ENCODE assay signal across 1 cellular context in the genomic region with DNA sequence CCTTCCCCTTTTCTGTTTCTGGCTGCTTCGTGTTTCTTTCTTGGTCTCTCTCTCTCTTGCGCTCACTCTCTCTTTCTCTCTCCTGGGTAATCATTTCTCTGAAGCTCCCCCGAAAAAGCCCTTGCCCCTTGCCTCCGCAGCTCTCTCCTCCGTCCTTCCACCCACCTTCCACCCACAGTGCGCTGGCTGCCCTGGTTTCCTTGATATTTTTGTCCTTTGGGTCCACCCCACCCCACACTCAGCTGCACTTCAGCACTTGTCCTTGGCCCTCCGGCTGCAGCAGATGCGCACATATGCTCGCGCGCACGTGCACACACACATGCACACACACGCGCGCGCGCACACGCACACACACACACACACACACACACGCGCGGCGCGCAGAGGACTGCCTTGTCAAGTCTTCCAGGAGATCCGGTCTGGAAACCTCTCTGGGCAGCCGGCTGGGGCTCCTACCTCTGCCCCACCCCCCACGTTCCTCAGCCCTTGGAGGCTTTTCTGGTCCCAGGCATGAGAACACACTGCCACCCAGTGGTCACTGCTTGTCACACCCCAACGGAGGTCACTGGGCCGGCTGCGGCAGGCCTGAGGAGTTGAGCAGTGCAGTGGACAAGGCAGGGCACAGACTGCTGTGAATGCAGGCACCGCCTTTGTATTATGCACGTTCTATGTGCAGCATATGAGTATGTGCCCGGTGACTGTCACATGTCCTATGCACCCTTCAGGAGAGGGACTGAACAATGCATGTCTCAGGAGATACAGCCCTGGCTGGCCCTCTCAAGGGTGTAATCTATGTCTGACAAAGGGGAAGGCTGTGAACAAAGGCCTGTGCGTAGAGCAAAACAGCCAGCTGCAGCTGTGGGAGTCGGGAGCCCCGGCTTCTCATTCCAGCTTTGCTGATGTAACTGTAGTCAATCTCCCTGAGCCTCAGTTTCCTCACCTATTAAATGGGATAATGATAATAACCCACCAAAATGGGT.
TF ChIP-seq lines count a peak whose summit lies in the region.

No MANE protein-coding gene starts in this region.

TF ChIP-seq in K562, 482 proteins besides CTCF, POLR2A, EP300 and RAD21 (continued from another document and continues in another):
- TF ChIP-seq MNT (conservative IDR thresholded peaks at IDR 0.05) = peak; percentile 92 to 96
- peak; percentile 80 to 84 for TF ChIP-seq NRF1 (conservative IDR thresholded peaks at IDR 0.05 in 1 of 2, IDR thresholded peaks at IDR 0.05 in 1 of 2)
- peak; percentile 74 for TF ChIP-seq ARID1B (IDR thresholded peaks at IDR 0.05)
- peak; percentile 84; the same call in 1 of the 2 replicates for TF ChIP-seq HLTF (IDR thresholded peaks at IDR 0.05)
- peak in 1 of 2 experiments; percentile 83; a peak in 2 of 4 replicates for TF ChIP-seq KDM1A (IDR thresholded peaks at IDR 0.05)
- no peak for TF ChIP-seq DMBX1 (CRISPR knock-in tag; IDR thresholded peaks at IDR 0.05; ENCODE audit: borderline replicate concordance)
- TF ChIP-seq, protein P1, sequence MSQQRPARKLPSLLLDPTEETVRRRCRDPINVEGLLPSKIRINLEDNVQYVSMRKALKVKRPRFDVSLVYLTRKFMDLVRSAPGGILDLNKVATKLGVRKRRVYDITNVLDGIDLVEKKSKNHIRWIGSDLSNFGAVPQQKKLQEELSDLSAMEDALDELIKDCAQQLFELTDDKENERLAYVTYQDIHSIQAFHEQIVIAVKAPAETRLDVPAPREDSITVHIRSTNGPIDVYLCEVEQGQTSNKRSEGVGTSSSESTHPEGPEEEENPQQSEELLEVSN (IDR thresholded peaks at IDR 0.05; ENCODE audit: borderline replicate concordance in 1 of 2, extremely low read depth in 1 of 2, insufficient read depth in 1 of 2, insufficient read length in 1 of 2, low read depth in 1 of 2, low read length in 1 of 2, poor library complexity in 1 of 2, severe bottlenecking in 1 of 2) = peak; percentile 42 to 43
- TF ChIP-seq, protein P2, sequence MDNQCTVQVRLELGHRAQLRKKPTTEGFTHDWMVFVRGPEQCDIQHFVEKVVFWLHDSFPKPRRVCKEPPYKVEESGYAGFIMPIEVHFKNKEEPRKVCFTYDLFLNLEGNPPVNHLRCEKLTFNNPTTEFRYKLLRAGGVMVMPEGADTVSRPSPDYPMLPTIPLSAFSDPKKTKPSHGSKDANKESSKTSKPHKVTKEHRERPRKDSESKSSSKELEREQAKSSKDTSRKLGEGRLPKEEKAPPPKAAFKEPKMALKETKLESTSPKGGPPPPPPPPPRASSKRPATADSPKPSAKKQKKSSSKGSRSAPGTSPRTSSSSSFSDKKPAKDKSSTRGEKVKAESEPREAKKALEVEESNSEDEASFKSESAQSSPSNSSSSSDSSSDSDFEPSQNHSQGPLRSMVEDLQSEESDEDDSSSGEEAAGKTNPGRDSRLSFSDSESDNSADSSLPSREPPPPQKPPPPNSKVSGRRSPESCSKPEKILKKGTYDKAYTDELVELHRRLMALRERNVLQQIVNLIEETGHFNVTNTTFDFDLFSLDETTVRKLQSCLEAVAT (IDR thresholded peaks at IDR 0.05) = peak; percentile 24 to 56; a peak in 2 of 4 replicates
- no peak for TF ChIP-seq MIER1 (IDR thresholded peaks at IDR 0.05; ENCODE audit: low read depth)
- peak; percentile 64 for TF ChIP-seq POLR2G (IDR thresholded peaks at IDR 0.05; ENCODE audit: low read depth, low read length)
- no peak for TF ChIP-seq ATF1 (CRISPR knock-in tag; IDR thresholded peaks at IDR 0.05)
- peak; percentile 64; the same call in 1 of the 2 replicates for TF ChIP-seq ATF1 (tag; IDR thresholded peaks at IDR 0.05)
- TF ChIP-seq FIP1L1 (IDR thresholded peaks at IDR 0.05; ENCODE audit: low read depth, low read length, poor library complexity, severe bottlenecking) = peak; percentile 35
- TF ChIP-seq CTBP1 (IDR thresholded peaks at IDR 0.05; ENCODE audit: borderline replicate concordance) = peak; percentile 74; the same call in 1 of the 2 replicates
- 0 out of 2 replicates have a peak, but pooled peaks have one; percentile 23 for TF ChIP-seq CBX5 (IDR thresholded peaks at IDR 0.05; ENCODE audit: borderline replicate concordance, low read depth)
- TF ChIP-seq MAZ (CRISPR knock-in tag; conservative IDR thresholded peaks at IDR 0.05 in 1 of 2, IDR thresholded peaks at IDR 0.05 in 1 of 2) = peak; percentile 66 to 81
- TF ChIP-seq RCOR1 (IDR thresholded peaks at IDR 0.05; ENCODE audit: borderline replicate concordance in 1 of 2, low read depth in 2 of 2, low read length in 2 of 2) = 0 out of 4 replicates have a peak, but pooled peaks of 1 of the 2 experiments have one; percentile 42
- peak; percentile 82 for TF ChIP-seq CXXC5 (CRISPR knock-in tag; IDR thresholded peaks at IDR 0.05)
- TF ChIP-seq RNF2 (IDR thresholded peaks at IDR 0.05) = peak; percentile 38; the same call in 1 of the 2 replicates
- 0 out of 2 replicates have a peak, but pooled peaks have one; percentile 52 for TF ChIP-seq NBN (IDR thresholded peaks at IDR 0.05; ENCODE audit: low read depth)
- TF ChIP-seq HEY1 (CRISPR knock-in tag; IDR thresholded peaks at IDR 0.05; ENCODE audit: borderline replicate concordance) = no peak
- TF ChIP-seq MCM3 (IDR thresholded peaks at IDR 0.05) = no peak
- TF ChIP-seq NKRF (IDR thresholded peaks at IDR 0.05; ENCODE audit: borderline replicate concordance) = peak; percentile 92
- TF ChIP-seq TOE1 (IDR thresholded peaks at IDR 0.05; ENCODE audit: borderline replicate concordance) = peak; percentile 55; the same call in 1 of the 2 replicates
- no peak; the same call in 1 of the 2 replicates for TF ChIP-seq TOE1 (CRISPR knock-in tag; IDR thresholded peaks at IDR 0.05; ENCODE audit: borderline replicate concordance, low read depth)
- no peak for TF ChIP-seq ZNF79 (CRISPR knock-in tag; IDR thresholded peaks at IDR 0.05; ENCODE audit: low read depth)
- peak; percentile 35; the same call in 1 of the 2 replicates for TF ChIP-seq SUPT5H (IDR thresholded peaks at IDR 0.05)
- TF ChIP-seq LEF1 (IDR thresholded peaks at IDR 0.05) = peak; percentile 68; the same call in 1 of the 2 replicates
- TF ChIP-seq ETV1 (tag; conservative IDR thresholded peaks at IDR 0.05; ENCODE audit: low read depth) = peak; percentile 83
- no peak for TF ChIP-seq PHB (CRISPR knock-in tag; IDR thresholded peaks at IDR 0.05)
- peak in 1 of 2 experiments; percentile 70; a peak in 1 of 4 replicates for TF ChIP-seq TEAD1 (CRISPR knock-in tag; IDR thresholded peaks at IDR 0.05)
- TF ChIP-seq, protein P3, sequence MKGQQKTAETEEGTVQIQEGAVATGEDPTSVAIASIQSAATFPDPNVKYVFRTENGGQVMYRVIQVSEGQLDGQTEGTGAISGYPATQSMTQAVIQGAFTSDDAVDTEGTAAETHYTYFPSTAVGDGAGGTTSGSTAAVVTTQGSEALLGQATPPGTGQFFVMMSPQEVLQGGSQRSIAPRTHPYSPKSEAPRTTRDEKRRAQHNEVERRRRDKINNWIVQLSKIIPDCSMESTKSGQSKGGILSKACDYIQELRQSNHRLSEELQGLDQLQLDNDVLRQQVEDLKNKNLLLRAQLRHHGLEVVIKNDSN (CRISPR knock-in tag; IDR thresholded peaks at IDR 0.05) = peak; percentile 44
- TF ChIP-seq SMARCA4 (IDR thresholded peaks at IDR 0.05) = peak; percentile 61
- peak; percentile 26; the same call in 1 of the 2 replicates for TF ChIP-seq DIDO1 (tag; IDR thresholded peaks at IDR 0.05; ENCODE audit: low read depth)
- TF ChIP-seq FOXK2 (conservative IDR thresholded peaks at IDR 0.05 in 1 of 2, IDR thresholded peaks at IDR 0.05 in 1 of 2; ENCODE audit: low read depth in 2 of 2) = peak in 1 of 2 experiments; percentile 74; a peak in 2 of 4 replicates
- peak; percentile 49; the same call in 1 of the 2 replicates for TF ChIP-seq CBFA2T3 (IDR thresholded peaks at IDR 0.05)
- no peak for TF ChIP-seq EWSR1 (IDR thresholded peaks at IDR 0.05; ENCODE audit: borderline replicate concordance, low read depth, partially characterized antibody)
- TF ChIP-seq, protein P4, sequence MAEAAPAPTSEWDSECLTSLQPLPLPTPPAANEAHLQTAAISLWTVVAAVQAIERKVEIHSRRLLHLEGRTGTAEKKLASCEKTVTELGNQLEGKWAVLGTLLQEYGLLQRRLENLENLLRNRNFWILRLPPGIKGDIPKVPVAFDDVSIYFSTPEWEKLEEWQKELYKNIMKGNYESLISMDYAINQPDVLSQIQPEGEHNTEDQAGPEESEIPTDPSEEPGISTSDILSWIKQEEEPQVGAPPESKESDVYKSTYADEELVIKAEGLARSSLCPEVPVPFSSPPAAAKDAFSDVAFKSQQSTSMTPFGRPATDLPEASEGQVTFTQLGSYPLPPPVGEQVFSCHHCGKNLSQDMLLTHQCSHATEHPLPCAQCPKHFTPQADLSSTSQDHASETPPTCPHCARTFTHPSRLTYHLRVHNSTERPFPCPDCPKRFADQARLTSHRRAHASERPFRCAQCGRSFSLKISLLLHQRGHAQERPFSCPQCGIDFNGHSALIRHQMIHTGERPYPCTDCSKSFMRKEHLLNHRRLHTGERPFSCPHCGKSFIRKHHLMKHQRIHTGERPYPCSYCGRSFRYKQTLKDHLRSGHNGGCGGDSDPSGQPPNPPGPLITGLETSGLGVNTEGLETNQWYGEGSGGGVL (CRISPR knock-in tag; IDR thresholded peaks at IDR 0.05) = no peak
- TF ChIP-seq NFRKB (IDR thresholded peaks at IDR 0.05; ENCODE audit: low read depth) = 0 out of 2 replicates have a peak, but pooled peaks have one; percentile 22
- TF ChIP-seq NCOA1 (IDR thresholded peaks at IDR 0.05; ENCODE audit: low read depth) = 0 out of 2 replicates have a peak, but pooled peaks have one; percentile 34
